13 cellular contexts compared by ENCODE assay signal in genomic region chr21:29265690-29266479, GRCh38. TPM values are rescaled to one million over a fixed set of nuclear protein-coding genes. Genes with fewer than 3 reads are reported as not detected.
DNase-seq lines count a peak whose midpoint lies in the region; ATAC-seq and TF ChIP-seq lines count a peak whose summit lies in the region.
"Had no signal": no experiment of that assay in that cellular context is flagged by ENCODE, and none has a peak within 500 bp of the region (broad histone marks: within the 10 kb centered on the region; RNA-seq: fewer than 3 reads in every experiment).

No MANE protein-coding gene starts in this region.

- ATAC-seq in GM21825 (IDR thresholded peaks at IDR 0.05; ENCODE audit: unreplicated experiment), result peak; percentile 54

- H3K27me3 ChIP-seq in thyroid gland (no peaks in the 10 kb centered on the region), Peyer's patch (no peaks in the 10 kb centered on the region)
- H3K27me3 ChIP-seq: upper lobe of left lung had no signal

- WGBS in thyroid gland, 2 donors, result 75 to 82% methylated on average over 6 of the region's 6 CpGs

- H3K4me1 ChIP-seq in thyroid gland, result no peaks in the 10 kb centered on the region
- H3K4me1 ChIP-seq in Peyer's patch, result no peaks in the 10 kb centered on the region

- intact Hi-C loops in thyroid gland (cut with DNase I), result no loop called here

- TF ChIP-seq POLR2A in thyroid gland (IDR thresholded peaks at IDR 0.05) (no peak), Peyer's patch (IDR thresholded peaks at IDR 0.05) (no peak)

- TF ChIP-seq CTCF in thyroid gland (IDR thresholded peaks at IDR 0.05) (no peak), Peyer's patch (IDR thresholded peaks at IDR 0.05) (no peak)

- H3K9me3 ChIP-seq in thyroid gland, result no peaks in the 10 kb centered on the region
- H3K9me3 ChIP-seq in Peyer's patch, result no peaks in the 10 kb centered on the region
- H3K9me3 ChIP-seq: upper lobe of left lung had no signal

- no peaks in the 10 kb centered on the region for H3K36me3 ChIP-seq in thyroid gland
- no peaks in the 10 kb centered on the region for H3K36me3 ChIP-seq in Peyer's patch
- H3K36me3 ChIP-seq: upper lobe of left lung had no signal

- H3K4me3 ChIP-seq in thyroid gland (replicated peaks in 1 of 3) (no peak overlapping the region), Peyer's patch (no peak overlapping the region)
- H3K4me3 ChIP-seq: smooth muscle cell, upper lobe of left lung had no signal

- H3K27ac ChIP-seq in thyroid gland (no peak overlapping the region), Peyer's patch (no peak overlapping the region)
- H3K27ac ChIP-seq: upper lobe of left lung had no signal

- DNase-seq in ELR (ENCODE audit: low read depth) (peak; percentile 13), MV-4-11 (lab: John Stamatoyannopoulos, UW) (no peak), thyroid gland (no peak), DMS153 (lab: John Stamatoyannopoulos, UW) (no peak), Peyer's patch (no peak)
- DNase-seq in activated CD4-positive, alpha-beta T cell treated with anti-CD3 and anti-CD28 coated beads, Interleukin-2, amount 50 U/mL, for 4 hours, result peak; percentile 26 to 39
- DNase-seq in stimulated activated CD4-positive, alpha-beta T cell treated with anti-CD3 and anti-CD28 coated beads, Interleukin-12 subunit alpha, Interleukin-12 subunit beta, amount 100 ng/mL, for 4 hours, result peak; percentile 36
- DNase-seq: hippocampal formation, KG1, NCI-H510A treated with DMSO at 0.1 percent for 48 hours, upper lobe of left lung had no signal

RNA-seq across cellular contexts. Expression of gene BACH1, which starts 32.8 kb away (rescaled TPM):
- total RNA-seq in thyroid gland, result 10 to 100 TPM; 36.3 to 89.9 (median 64.9) TPM
- 10 to 100 TPM; 52.8 to 72.7 (median 68.3) TPM for total RNA-seq in Peyer's patch

Comparison
In these comparisons a context has a peak if more than half of its experiments do, and no peak if none do; other contexts are left out.
1. DNase-seq: peak in ELR (single experiment), activated CD4-positive, alpha-beta T cell treated with anti-CD3 and anti-CD28 coated beads, Interleukin-2, amount 50 U/mL, for 4 hours (2 of 2) and stimulated activated CD4-positive, alpha-beta T cell treated with anti-CD3 and anti-CD28 coated beads, Interleukin-12 subunit alpha, Interleukin-12 subunit beta, amount 100 ng/mL, for 4 hours (single experiment); none in MV-4-11 (single experiment), thyroid gland (0 of 2), DMS153 (single experiment) and Peyer's patch (0 of 3).